Comparison of ENCODE assay signal across 10 cellular contexts in the genomic region with DNA sequence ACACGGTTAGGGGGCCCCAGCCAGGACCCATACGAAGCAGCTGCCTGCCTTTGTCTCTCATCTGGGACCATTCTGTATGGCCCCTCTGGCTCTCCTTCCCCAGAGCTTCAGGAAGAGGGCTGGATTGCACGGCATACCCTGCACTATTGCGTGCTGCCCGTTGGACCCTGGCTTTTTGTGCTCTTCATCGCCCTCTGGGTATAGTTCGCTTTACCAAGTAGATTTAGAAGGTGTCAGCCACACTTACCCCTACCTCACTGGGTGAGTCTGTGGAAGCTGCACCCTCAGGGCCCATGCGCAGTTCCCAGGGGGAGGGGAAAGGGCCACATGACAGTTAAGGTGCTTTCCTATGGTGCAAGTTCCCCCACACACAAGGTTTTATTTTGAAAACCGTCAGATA. TPM values are rescaled to one million over a fixed set of nuclear protein-coding genes. Genes with fewer than 3 reads are reported as not detected.
DNase-seq lines count a peak whose midpoint lies in the region; ATAC-seq and TF ChIP-seq lines count a peak whose summit lies in the region.
"Had no signal": no experiment of that assay in that cellular context is flagged by ENCODE, and none has a peak within 500 bp of the region (broad histone marks: within the 10 kb centered on the region; RNA-seq: fewer than 3 reads in every experiment).

No MANE protein-coding gene starts in this region.

- no peaks in the 10 kb centered on the region for H3K36me3 Mint-ChIP-seq in activated CD8-positive, alpha-beta T cell treated with anti-CD3 and anti-CD28 coated beads for 36 hours (ENCODE audit: low read depth)
- no peaks in the 10 kb centered on the region for H3K36me3 Mint-ChIP-seq in activated CD8-positive, alpha-beta T cell treated with anti-CD3 and anti-CD28 coated beads, Interleukin-2, amount 10 ng/mL, durations not matched to agents 7 days and 5 days (ENCODE audit: low read depth)
- no peaks in the 10 kb centered on the region for H3K36me3 Mint-ChIP-seq in stimulated activated naive B cell treated with anti-CD40 and anti-IgM and Interleukin-4, amounts not matched to agents 10 μg/mL and 1 μg/mL and 100 μg/mL, for 72 hours

- ATAC-seq in activated CD8-positive, alpha-beta T cell treated with anti-CD3 and anti-CD28 coated beads for 36 hours: peak; percentile 51
- ATAC-seq in activated CD8-positive, alpha-beta T cell treated with anti-CD3 and anti-CD28 coated beads, Interleukin-2, amount 10 ng/mL, durations not matched to agents 7 days and 5 days: no peak
- peak; percentile 23 to 42 for ATAC-seq in stimulated activated naive B cell treated with anti-CD40 and anti-IgM and Interleukin-4, amounts not matched to agents 10 μg/mL and 1 μg/mL and 100 μg/mL, for 72 hours (replicated peaks)
- no peak for ATAC-seq in GM19452 (IDR thresholded peaks at IDR 0.05; ENCODE audit: unreplicated experiment)

- CTCF ChIA-PET in activated CD8-positive, alpha-beta T cell treated with anti-CD3 and anti-CD28 coated beads for 36 hours (lab: Charles Lee): interaction anchor here (0.9 to 2.3 kb wide), 7 partner anchors 13 to 159 kb away, joined by 3 to 10 read pairs (median 4); no protein-coding TSS in a partner anchor
- CTCF ChIA-PET in activated CD8-positive, alpha-beta T cell treated with anti-CD3 and anti-CD28 coated beads, Interleukin-2, amount 10 ng/mL, durations not matched to agents 7 days and 5 days (lab: Charles Lee): interaction anchor here (1.0 kb wide), 1 partner anchor 10 kb away, joined by 3 read pairs; no protein-coding TSS in a partner anchor

- POLR2A ChIA-PET in activated CD8-positive, alpha-beta T cell treated with anti-CD3 and anti-CD28 coated beads for 36 hours (lab: Charles Lee): no interaction called here
- POLR2A ChIA-PET in activated CD8-positive, alpha-beta T cell treated with anti-CD3 and anti-CD28 coated beads, Interleukin-2, amount 10 ng/mL, durations not matched to agents 7 days and 5 days (lab: Charles Lee): no interaction called here

- no peak overlapping the region for H3K27ac Mint-ChIP-seq in activated CD8-positive, alpha-beta T cell treated with anti-CD3 and anti-CD28 coated beads for 36 hours
- no peak overlapping the region for H3K27ac Mint-ChIP-seq in activated CD8-positive, alpha-beta T cell treated with anti-CD3 and anti-CD28 coated beads, Interleukin-2, amount 10 ng/mL, durations not matched to agents 7 days and 5 days
- H3K27ac Mint-ChIP-seq in stimulated activated naive B cell treated with anti-CD40 and anti-IgM and Interleukin-4, amounts not matched to agents 10 μg/mL and 1 μg/mL and 100 μg/mL, for 72 hours: peak overlapping the region; percentile 73

- H3K9me3 Mint-ChIP-seq in activated CD8-positive, alpha-beta T cell treated with anti-CD3 and anti-CD28 coated beads for 36 hours: no peaks in the 10 kb centered on the region
- no peaks in the 10 kb centered on the region for H3K9me3 Mint-ChIP-seq in activated CD8-positive, alpha-beta T cell treated with anti-CD3 and anti-CD28 coated beads, Interleukin-2, amount 10 ng/mL, durations not matched to agents 7 days and 5 days (ENCODE audit: insufficient read depth)
- no peaks in the 10 kb centered on the region for H3K9me3 Mint-ChIP-seq in stimulated activated naive B cell treated with anti-CD40 and anti-IgM and Interleukin-4, amounts not matched to agents 10 μg/mL and 1 μg/mL and 100 μg/mL, for 72 hours

- in situ Hi-C loops in G401 (cut with HindIII; ENCODE audit: low sequenced_read_pairs): loop anchor here (25.0 kb wide), 1 partner anchor 241 kb away; no protein-coding TSS in a partner anchor

- peaks cover 9% of the 10 kb centered on the region for H3K27me3 Mint-ChIP-seq in activated CD8-positive, alpha-beta T cell treated with anti-CD3 and anti-CD28 coated beads for 36 hours
- H3K27me3 Mint-ChIP-seq in activated CD8-positive, alpha-beta T cell treated with anti-CD3 and anti-CD28 coated beads, Interleukin-2, amount 10 ng/mL, durations not matched to agents 7 days and 5 days (ENCODE audit: low read depth): peaks cover 32% of the 10 kb centered on the region
- H3K27me3 Mint-ChIP-seq in stimulated activated naive B cell treated with anti-CD40 and anti-IgM and Interleukin-4, amounts not matched to agents 10 μg/mL and 1 μg/mL and 100 μg/mL, for 72 hours: peaks cover 24% of the 10 kb centered on the region in 2 donors

- no peak for TF ChIP-seq CTCF in activated CD8-positive, alpha-beta T cell treated with anti-CD3 and anti-CD28 coated beads for 36 hours (IDR thresholded peaks at IDR 0.05)
- TF ChIP-seq CTCF in epithelial cell of proximal tubule (conservative IDR thresholded peaks at IDR 0.05; ENCODE audit: low read depth, low read length): peak; percentile 42

- no peak for DNase-seq in activated CD8-positive, alpha-beta T cell treated with anti-CD3 and anti-CD28 coated beads for 36 hours
- DNase-seq in activated CD8-positive, alpha-beta T cell treated with anti-CD3 and anti-CD28 coated beads, Interleukin-2, amount 10 ng/mL, durations not matched to agents 7 days and 5 days: no peak
- DNase-seq in NCI-H510A (lab: John Stamatoyannopoulos, UW) (peak; percentile 58), epithelial cell of proximal tubule (ENCODE audit: low read depth) (no peak), activated gamma-delta T cell (lab: John Stamatoyannopoulos, UW) (no peak), G401 (ENCODE audit: low spot score) (no peak)
- DNase-seq in stimulated activated naive B cell treated with anti-CD40 and anti-IgM and Interleukin-4, amounts not matched to agents 10 μg/mL and 1 μg/mL and 100 μg/mL, for 72 hours: no peak

- no peaks in the 10 kb centered on the region for H3K4me1 Mint-ChIP-seq in activated CD8-positive, alpha-beta T cell treated with anti-CD3 and anti-CD28 coated beads for 36 hours (ENCODE audit: low read depth)
- no peaks in the 10 kb centered on the region for H3K4me1 Mint-ChIP-seq in activated CD8-positive, alpha-beta T cell treated with anti-CD3 and anti-CD28 coated beads, Interleukin-2, amount 10 ng/mL, durations not matched to agents 7 days and 5 days (ENCODE audit: low read depth)
- peaks cover 11 to 17% of the 10 kb centered on the region in 2 donors for H3K4me1 Mint-ChIP-seq in stimulated activated naive B cell treated with anti-CD40 and anti-IgM and Interleukin-4, amounts not matched to agents 10 μg/mL and 1 μg/mL and 100 μg/mL, for 72 hours

- H3K4me3 Mint-ChIP-seq in activated CD8-positive, alpha-beta T cell treated with anti-CD3 and anti-CD28 coated beads for 36 hours: no peak overlapping the region
- no peak overlapping the region for H3K4me3 Mint-ChIP-seq in activated CD8-positive, alpha-beta T cell treated with anti-CD3 and anti-CD28 coated beads, Interleukin-2, amount 10 ng/mL, durations not matched to agents 7 days and 5 days
- no peak overlapping the region for H3K4me3 Mint-ChIP-seq in stimulated activated naive B cell treated with anti-CD40 and anti-IgM and Interleukin-4, amounts not matched to agents 10 μg/mL and 1 μg/mL and 100 μg/mL, for 72 hours
- H3K4me3 Mint-ChIP-seq: CD14-positive monocyte had no signal

- peak overlapping the region; percentile 34 for H3K4me3 ChIP-seq in epithelial cell of proximal tubule (ENCODE audit: low read depth, low read length)
- H3K4me3 ChIP-seq: esophagus muscularis mucosa had no signal

- intact Hi-C loops in activated CD8-positive, alpha-beta T cell treated with anti-CD3 and anti-CD28 coated beads for 36 hours (cut with micrococcal nuclease): no loop called here

RNA-seq across cellular contexts. Expression of a gene that starts 7.2 kb away (rescaled TPM):
- total RNA-seq in activated CD8-positive, alpha-beta T cell treated with anti-CD3 and anti-CD28 coated beads for 36 hours: 1 to 10 TPM; 1.6 to 2.1 TPM
- 1 to 10 TPM; 1.1 to 1.9 TPM for total RNA-seq in activated CD8-positive, alpha-beta T cell treated with anti-CD3 and anti-CD28 coated beads, Interleukin-2, amount 10 ng/mL, durations not matched to agents 7 days and 5 days
- 24.1 and 24.3 TPM in 2 replicates for total RNA-seq in epithelial cell of proximal tubule
- total RNA-seq in G401 (2014; rRNA removed; shearing (Covaris generic)): 14.4 and 20.0 TPM in 2 replicates

RNA-seq across cellular contexts. Expression of a gene that starts 39.2 kb away (rescaled TPM):
- total RNA-seq in activated CD8-positive, alpha-beta T cell treated with anti-CD3 and anti-CD28 coated beads for 36 hours: 10 to 100 TPM; 55.3 to 56.2 TPM
- total RNA-seq in activated CD8-positive, alpha-beta T cell treated with anti-CD3 and anti-CD28 coated beads, Interleukin-2, amount 10 ng/mL, durations not matched to agents 7 days and 5 days: 10 to 100 TPM; 78.7 to 80.9 TPM
- 630 and 765 TPM in 2 replicates for total RNA-seq in epithelial cell of proximal tubule
- total RNA-seq in G401 (2014; rRNA removed; shearing (Covaris generic)): 176 and 198 TPM in 2 replicates

Comparison
In these comparisons a context has a peak if more than half of its experiments do, and no peak if none do; other contexts are left out.
1. ATAC-seq: peak in activated CD8-positive, alpha-beta T cell treated with anti-CD3 and anti-CD28 coated beads for 36 hours (single experiment) and stimulated activated naive B cell treated with anti-CD40 and anti-IgM and Interleukin-4, amounts not matched to agents 10 μg/mL and 1 μg/mL and 100 μg/mL, for 72 hours (2 of 2); none in activated CD8-positive, alpha-beta T cell treated with anti-CD3 and anti-CD28 coated beads, Interleukin-2, amount 10 ng/mL, durations not matched to agents 7 days and 5 days (single experiment) and GM19452 (single experiment).